10 cellular contexts compared by ENCODE assay signal in genomic region chr10:55500931-55501559, GRCh38.
DNase-seq lines count a peak whose midpoint lies in the region; FAIRE-seq and TF ChIP-seq lines count a peak whose summit lies in the region.
"Had no signal": no experiment of that assay in that cellular context is flagged by ENCODE, and none has a peak within 500 bp of the region (broad histone marks: within the 10 kb centered on the region; RNA-seq: fewer than 3 reads in every experiment).

No MANE protein-coding gene starts in this region.

- peak; percentile 66 for TF ChIP-seq CTCF in GM12874 (IDR thresholded peaks at IDR 0.05; ENCODE audit: insufficient read depth, low read depth, low read length)
- TF ChIP-seq CTCF in endothelial cell of umbilical vein (IDR thresholded peaks at IDR 0.05; ENCODE audit: extremely low read depth in 1 of 2, insufficient read depth in 1 of 2, low read depth in 1 of 2, low read length in 2 of 2): peak; percentile 58 to 64

- H3K4me2 ChIP-seq in endothelial cell of umbilical vein (ENCODE audit: insufficient read depth, low read length): no peak overlapping the region

- no peaks in the 10 kb centered on the region for H3K9me3 ChIP-seq in endothelial cell of umbilical vein (replicated peaks; ENCODE audit: control insufficient read depth, insufficient read depth, low read length)
- no peaks in the 10 kb centered on the region for H3K9me3 ChIP-seq in small intestine (ENCODE audit: control insufficient read depth, low read depth)
- H3K9me3 ChIP-seq: pancreas had no signal

- DNase-seq in HCEC 1CT (peak; percentile 3), NCI-H2227 treated with DMSO at 0.1 percent for 48 hours (lab: John Stamatoyannopoulos, UW) (peak; percentile 26), endothelial cell of umbilical vein (ENCODE audit: low read depth, low spot score) (peak; percentile 57), small intestine (peak; percentile 31), SHP77 treated with DMSO at 0.1 percent for 48 hours (lab: John Stamatoyannopoulos, UW) (no peak), immature natural killer cell (no peak)
- DNase-seq in activated CD8-positive, alpha-beta memory T cell treated with anti-CD3 and anti-CD28 coated beads for 24 hours: no peak

- peaks cover 0 to 2% (median 0%) of the 10 kb centered on the region in 3 donors for H3K27me3 Mint-ChIP-seq in immature natural killer cell (ENCODE audit: low read depth in 3 of 3)

- H3K4me1 Mint-ChIP-seq in immature natural killer cell: no peaks in the 10 kb centered on the region

- H3K9me3 Mint-ChIP-seq in immature natural killer cell: peaks cover 3 to 29% (median 16%) of the 10 kb centered on the region in 6 donors

- no peak overlapping the region for H3K4me3 ChIP-seq in endothelial cell of umbilical vein (replicated peaks in 1 of 3; ENCODE audit: insufficient read depth in 1 of 3, low read depth in 1 of 3, low read length in 3 of 3)
- no peak overlapping the region for H3K4me3 ChIP-seq in small intestine (ENCODE audit: low read depth in 1 of 2, low read length in 2 of 2)
- H3K4me3 ChIP-seq: pancreas had no signal

- no peaks in the 10 kb centered on the region for H3K9me1 ChIP-seq in endothelial cell of umbilical vein (replicated peaks; ENCODE audit: control insufficient read depth, extremely low read depth, insufficient read depth, low read length)

- no peak overlapping the region for H3K27ac Mint-ChIP-seq in immature natural killer cell

- no peak overlapping the region for H2AFZ ChIP-seq in endothelial cell of umbilical vein (ENCODE audit: low read depth, low read length)

- H3K27me3 ChIP-seq in endothelial cell of umbilical vein (ENCODE audit: control insufficient read depth in 2 of 2, insufficient read depth in 2 of 2, low read length in 2 of 2) (no peaks in the 10 kb centered on the region), small intestine (ENCODE audit: control insufficient read depth in 2 of 2, insufficient read depth in 2 of 2, low read length in 2 of 2) (no peaks in the 10 kb centered on the region)
- H3K27me3 ChIP-seq: pancreas had no signal

- H3K36me3 Mint-ChIP-seq in immature natural killer cell: no peaks in the 10 kb centered on the region

- H3K27ac ChIP-seq in endothelial cell of umbilical vein (ENCODE audit: insufficient read depth, low read depth, low read length) (no peak overlapping the region), small intestine (ENCODE audit: low read depth in 1 of 2, low read length in 1 of 2) (no peak overlapping the region)
- H3K27ac ChIP-seq: pancreas had no signal

- FAIRE-seq in endothelial cell of umbilical vein (lab: Jason Lieb, UNC) (peak; percentile 63), small intestine (lab: Jason Lieb, UNC) (no peak)
- FAIRE-seq: pancreas, TTC549 had no signal

- no peak for TF ChIP-seq POLR2A in endothelial cell of umbilical vein (IDR thresholded peaks at IDR 0.05; ENCODE audit: low read depth, low read length)

- H3K36me3 ChIP-seq in endothelial cell of umbilical vein (ENCODE audit: control insufficient read depth in 2 of 2, extremely low read depth in 1 of 2, insufficient read depth in 2 of 2, low read length in 2 of 2) (no peaks in the 10 kb centered on the region), small intestine (ENCODE audit: control insufficient read depth in 2 of 2, insufficient read depth in 2 of 2, low read length in 2 of 2) (no peaks in the 10 kb centered on the region)
- H3K36me3 ChIP-seq: pancreas had no signal

- dilution Hi-C loops in endothelial cell of umbilical vein (cut with MboI; ENCODE audit: extremely low pct_ligation_motif_present, low sequenced_read_pairs): no loop called here

- BruUV-seq in endothelial cell of umbilical vein (replicated peaks; lab: Mats Ljungman, UMichigan): no TSS peak

- CTCF ChIA-PET in endothelial cell of umbilical vein (lab: Charles Lee): interaction anchor here (0.6 kb wide), 1 partner anchor 9 kb away, joined by 3 read pairs; no protein-coding TSS in a partner anchor

- H3K4me3 Mint-ChIP-seq in immature natural killer cell: no peak overlapping the region

- no peak overlapping the region for H3K9ac ChIP-seq in endothelial cell of umbilical vein (replicated peaks; ENCODE audit: extremely low read depth, insufficient read depth, low read length)

- H3K79me2 ChIP-seq in endothelial cell of umbilical vein (ENCODE audit: control insufficient read depth, insufficient read depth, low read length): no peaks in the 10 kb centered on the region

- POLR2A ChIA-PET in endothelial cell of umbilical vein (lab: Charles Lee): no interaction called here

- 5 to 16% (median 7%) methylated on average over 1 of the region's 1 CpG for WGBS in small intestine, 3 donors

- H4K20me1 ChIP-seq in endothelial cell of umbilical vein (replicated peaks; ENCODE audit: control insufficient read depth, extremely low read depth, insufficient read depth, low read length): no peaks in the 10 kb centered on the region

- intact Hi-C loops in endothelial cell of umbilical vein (cut with micrococcal nuclease): loop anchor here (1.0 to 5.0 kb wide), 3 partner anchors 214 to 410 kb away; no protein-coding TSS in a partner anchor

- H3K4me1 ChIP-seq in endothelial cell of umbilical vein (ENCODE audit: control insufficient read depth, extremely low read depth, insufficient read depth, low read length) (no peaks in the 10 kb centered on the region), small intestine (ENCODE audit: control insufficient read depth in 2 of 2, insufficient read depth in 1 of 2, low read depth in 1 of 2, low read length in 1 of 2) (no peaks in the 10 kb centered on the region)
- H3K4me1 ChIP-seq: pancreas had no signal

TF ChIP-seq in endothelial cell of umbilical vein, 7 proteins besides CTCF, POLR2A, EP300 and RAD21:
- no peak for TF ChIP-seq MAX (IDR thresholded peaks at IDR 0.05; ENCODE audit: insufficient read depth, insufficient read length)
- no peak for TF ChIP-seq POLR2AphosphoS5 (IDR thresholded peaks at IDR 0.05; ENCODE audit: insufficient read depth, low read depth, low read length)
- no peak for TF ChIP-seq MYC (IDR thresholded peaks at IDR 0.05; ENCODE audit: low read depth, low read length)
- TF ChIP-seq JUN (IDR thresholded peaks at IDR 0.05; ENCODE audit: borderline replicate concordance, insufficient read depth, insufficient read length, low read depth): no peak
- no peak for TF ChIP-seq FOS (IDR thresholded peaks at IDR 0.05; ENCODE audit: borderline replicate concordance, insufficient read depth, low read length)

Comparison
In these comparisons a context has a peak if more than half of its experiments do, and no peak if none do; other contexts are left out.
1. DNase-seq: peak in HCEC 1CT (single experiment), NCI-H2227 treated with DMSO at 0.1 percent for 48 hours (single experiment), endothelial cell of umbilical vein (single experiment) and small intestine (single experiment); none in SHP77 treated with DMSO at 0.1 percent for 48 hours (single experiment), immature natural killer cell (0 of 3) and activated CD8-positive, alpha-beta memory T cell treated with anti-CD3 and anti-CD28 coated beads for 24 hours (single experiment).